Comparison of ENCODE assay signal across 10 cellular contexts in genomic region chr12:67989184-67989965, GRCh38. TPM values are rescaled to one million over a fixed set of nuclear protein-coding genes. Genes with fewer than 3 reads are reported as not detected.
DNase-seq lines count a peak whose midpoint lies in the region; ATAC-seq and TF ChIP-seq lines count a peak whose summit lies in the region.
"Had no signal": no experiment of that assay in that cellular context is flagged by ENCODE, and none has a peak within 500 bp of the region (broad histone marks: within the 10 kb centered on the region; RNA-seq: fewer than 3 reads in every experiment).

TSS of gene IFNG-AS1 (plus strand) at chr12:67989447.

- H3K4me1 ChIP-seq in MM.1S (ENCODE audit: low read length) (peaks cover 41% of the 10 kb centered on the region), mucosa of descending colon (ENCODE audit: low read depth) (no peaks in the 10 kb centered on the region)
- H3K4me1 ChIP-seq: body of pancreas had no signal

- ATAC-seq in GM21619 (IDR thresholded peaks at IDR 0.05; ENCODE audit: unreplicated experiment) (peak; percentile 41), mucosa of descending colon (peak; percentile 59)
- ATAC-seq: body of pancreas had no signal

- H3K27ac ChIP-seq in MM.1S (ENCODE audit: low read length) = peak within 1 kb of the TSS; percentile 100
- H3K27ac ChIP-seq: 22Rv1, body of pancreas had no signal

- TF ChIP-seq CTCF in MM.1S (IDR thresholded peaks at IDR 0.05; ENCODE audit: low read length) = no peak
- no peak for TF ChIP-seq CTCF in mucosa of descending colon (IDR thresholded peaks at IDR 0.05)

- H3K9me2 ChIP-seq in MM.1S (replicated peaks; ENCODE audit: insufficient read depth, low read length) = no peaks in the 10 kb centered on the region

- H3K9ac ChIP-seq in MM.1S (ENCODE audit: low read length) = peak within 1 kb of the TSS; percentile 98

- peak within 1 kb of the TSS; percentile 96 for H3K4me3 ChIP-seq in MM.1S (ENCODE audit: low read length)
- no peak within 1 kb of the TSS for H3K4me3 ChIP-seq in mucosa of descending colon
- H3K4me3 ChIP-seq: body of pancreas had no signal

- H3F3A ChIP-seq in MM.1S (ENCODE audit: insufficient read depth, low read length) = peaks cover 43% of the 10 kb centered on the region

- H3K9me3 ChIP-seq in MM.1S (replicated peaks; ENCODE audit: insufficient read depth, low read length) (no peaks in the 10 kb centered on the region), mucosa of descending colon (no peaks in the 10 kb centered on the region)
- H3K9me3 ChIP-seq: body of pancreas had no signal

- peak within 1 kb of the TSS; percentile 68 for H3K4me2 ChIP-seq in MM.1S (ENCODE audit: low read depth, low read length)

- intact Hi-C loops in mucosa of descending colon (cut with DNase I, micrococcal nuclease) = no loop called here

- peaks cover 50% of the 10 kb centered on the region for H3K79me2 ChIP-seq in MM.1S (ENCODE audit: low read length)

- DNase-seq in NCI-H146 (lab: John Stamatoyannopoulos, UW) (peak; percentile 2), NCI-H146 treated with DMSO at 0.1 percent for 48 hours (lab: John Stamatoyannopoulos, UW; ENCODE audit: unreplicated experiment) (no peak), MM.1S (peak; percentile 93), mucosa of descending colon (peak in 2 of 3 donors; percentile 5 to 38), NCI-H345 (lab: John Stamatoyannopoulos, UW) (no peak), MV-4-11 (lab: John Stamatoyannopoulos, UW) (no peak), GM03348 (ENCODE audit: low spot score) (no peak)
- DNase-seq: body of pancreas had no signal

- no peak within 1 kb of the TSS for H2AFZ ChIP-seq in MM.1S (ENCODE audit: low read length)

- H3K36me3 ChIP-seq in MM.1S (replicated peaks; ENCODE audit: insufficient read depth, low read length) = peaks cover 7% of the 10 kb centered on the region; the same call in 1 of the 2 replicates
- no peaks in the 10 kb centered on the region for H3K36me3 ChIP-seq in mucosa of descending colon (ENCODE audit: low read depth)

- peaks cover 5% of the 10 kb centered on the region; the same call in 1 of the 2 replicates for H4K20me1 ChIP-seq in MM.1S (ENCODE audit: insufficient read depth, low read length)

- H3K27me3 ChIP-seq in MM.1S (replicated peaks; ENCODE audit: insufficient read depth, low read length) = no peaks in the 10 kb centered on the region
- H3K27me3 ChIP-seq: body of pancreas had no signal

RNA-seq across cellular contexts. Expression of gene IFNG-AS1, which starts in this region (rescaled TPM):
- under 1 TPM in 2 of 3 donors, not detected in 1; 0.17 to 0.70 TPM for total RNA-seq in mucosa of descending colon
- total RNA-seq: body of pancreas had no signal

Comparison
In these comparisons a context has a peak if more than half of its experiments do, and no peak if none do; other contexts are left out.
1. DNase-seq: peak in NCI-H146 (single experiment) and MM.1S (single experiment); none in NCI-H146 treated with DMSO at 0.1 percent for 48 hours (single experiment), NCI-H345 (single experiment), MV-4-11 (single experiment) and GM03348 (single experiment).
2. Peak in DNase-seq and ATAC-seq in mucosa of descending colon; RNA of the gene not detected or under 1 TPM.